17 cellular contexts compared by ENCODE assay signal in genomic region chr18:13623348-13623747, GRCh38.
A peak's percentile ranks its signal among the peaks of the same experiment; 100 is the strongest.
DNase-seq lines count a peak whose midpoint lies in the region; ATAC-seq and TF ChIP-seq lines count a peak whose summit lies in the region.
"Had no signal": no experiment of that assay in that cellular context is flagged by ENCODE, and none has a peak within 500 bp of the region (broad histone marks: within the 10 kb centered on the region; RNA-seq: fewer than 3 reads in every experiment).

No MANE protein-coding gene starts in this region.

- no peaks in the 10 kb centered on the region for H3K9me3 Mint-ChIP-seq in mesothelial cell of epicardium
- H3K9me3 Mint-ChIP-seq: CD8-positive, alpha-beta memory T cell had no signal

- TF ChIP-seq CTCF in GM10266 (IDR thresholded peaks at IDR 0.05; ENCODE audit: control insufficient read depth, insufficient read depth, low read depth, missing control alignments) (no peak), lower lobe of right lung (IDR thresholded peaks at IDR 0.05) (no peak), mesothelial cell of epicardium (IDR thresholded peaks at IDR 0.05; ENCODE audit: unreplicated experiment) (no peak)

- H3K4me3 ChIP-seq in BLaER1 (no peak overlapping the region), lower lobe of right lung (no peak overlapping the region)
- H3K4me3 ChIP-seq: A549 had no signal

- no peak overlapping the region for H3K4me3 Mint-ChIP-seq in mesothelial cell of epicardium

- peak; percentile 48 to 49 for ATAC-seq in lower lobe of right lung
- no peak for ATAC-seq in HG03378 (IDR thresholded peaks at IDR 0.05; ENCODE audit: unreplicated experiment)
- ATAC-seq: A549, Panc1 had no signal

- H3K27me3 Mint-ChIP-seq in mesothelial cell of epicardium (ENCODE audit: low read depth), result no peaks in the 10 kb centered on the region
- H3K27me3 Mint-ChIP-seq: CD8-positive, alpha-beta memory T cell had no signal

- H3K9me3 ChIP-seq in BLaER1, result no peaks in the 10 kb centered on the region
- no peaks in the 10 kb centered on the region for H3K9me3 ChIP-seq in lower lobe of right lung
- H3K9me3 ChIP-seq: A549 had no signal

- H3K27ac ChIP-seq in BLaER1 (peak overlapping the region; percentile 85), angular gyrus (ENCODE audit: low read depth, low read length) (peak overlapping the region; percentile 91), lower lobe of right lung (no peak overlapping the region)
- H3K27ac ChIP-seq: A549, KMS-11 had no signal

- H3K27me3 ChIP-seq in BLaER1, result no peaks in the 10 kb centered on the region
- H3K27me3 ChIP-seq in lower lobe of right lung (ENCODE audit: low read depth), result no peaks in the 10 kb centered on the region

- H3K27ac Mint-ChIP-seq in mesothelial cell of epicardium, result no peak overlapping the region

- H3K36me3 Mint-ChIP-seq in mesothelial cell of epicardium, result no peaks in the 10 kb centered on the region

- peak; percentile 14 for DNase-seq in GM10266 (ENCODE audit: extremely low spot score)
- DNase-seq in lower lobe of right lung, result no peak
- no peak for DNase-seq in activated CD4-positive, alpha-beta T cell treated with anti-CD3 and anti-CD28 coated beads, Interleukin-2, amount 50 U/mL, for 48 hours
- DNase-seq in mesothelial cell of epicardium (ENCODE audit: low spot score in 2 of 2, unreplicated experiment in 2 of 2), result no peak
- DNase-seq in HK-2 (ENCODE audit: unreplicated experiment), result no peak
- DNase-seq: CD8-positive, alpha-beta memory T cell; GOT3; NCI-H1092 treated with DMSO at 0.1 percent for 48 hours; NCI-H1694; NCI-H69; Right ventricle myocardium superior had no signal

- H3K4me1 ChIP-seq in BLaER1 (peaks cover 99% of the 10 kb centered on the region), lower lobe of right lung (no peaks in the 10 kb centered on the region)
- H3K4me1 ChIP-seq: A549 had no signal

- peaks cover 68% of the 10 kb centered on the region for H3K36me3 ChIP-seq in BLaER1
- no peaks in the 10 kb centered on the region for H3K36me3 ChIP-seq in lower lobe of right lung

- peaks cover 97% of the 10 kb centered on the region for H4K20me1 ChIP-seq in BLaER1

- H3K9ac ChIP-seq in BLaER1, result no peak overlapping the region
- H3K9ac ChIP-seq: KMS-11 had no signal

- intact Hi-C loops in lower lobe of right lung (cut with DNase I), result no loop called here

- peak overlapping the region; percentile 97 for H3K4me2 ChIP-seq in BLaER1
- H3K4me2 ChIP-seq: A549, KMS-11 had no signal

- H3K4me1 Mint-ChIP-seq in mesothelial cell of epicardium, result no peaks in the 10 kb centered on the region
